25 cellular contexts compared by ENCODE assay signal in the genomic region with DNA sequence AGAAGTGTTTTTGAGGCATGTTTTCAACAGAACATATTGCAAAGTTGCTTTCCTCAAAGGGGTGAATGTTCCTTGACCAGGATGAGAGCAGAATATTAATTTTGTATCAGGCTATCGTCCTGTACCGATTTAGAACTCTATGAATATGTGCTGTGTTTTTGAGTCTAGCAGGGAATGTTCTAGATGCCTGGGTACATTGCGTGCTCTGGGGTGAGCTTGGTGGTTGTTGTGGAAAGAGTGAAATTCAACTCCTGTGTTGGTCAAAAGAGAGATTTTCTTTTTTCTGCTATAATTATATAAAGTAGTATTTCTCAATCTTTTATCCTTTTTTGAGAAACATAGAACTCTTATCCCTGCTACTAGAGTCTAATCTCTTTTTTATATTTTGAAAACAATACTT.
"Had no signal": no experiment of that assay in that cellular context is flagged by ENCODE, and none has a peak within 500 bp of the region (broad histone marks: within the 10 kb centered on the region; RNA-seq: fewer than 3 reads in every experiment).

No MANE protein-coding gene starts in this region.

- H3K27me3 Mint-ChIP-seq: activated CD4-positive, alpha-beta memory T cell treated with anti-CD3 and anti-CD28 coated beads, Interleukin-2, amount 10 ng/mL, durations not matched to agents 7 days and 5 days; activated CD4-positive, alpha-beta T cell treated with anti-CD3 and anti-CD28 coated beads for 36 hours; activated naive CD8-positive, alpha-beta T cell; IgD-negative memory B cell; T-cell had no signal

- H3K9me3 Mint-ChIP-seq: activated CD4-positive, alpha-beta memory T cell treated with anti-CD3 and anti-CD28 coated beads, Interleukin-2, amount 10 ng/mL, durations not matched to agents 7 days and 5 days; IgD-negative memory B cell; T-cell had no signal

- H3K4me3 Mint-ChIP-seq: activated CD4-positive, alpha-beta memory T cell treated with anti-CD3 and anti-CD28 coated beads, Interleukin-2, amount 10 ng/mL, durations not matched to agents 7 days and 5 days; activated CD4-positive, alpha-beta T cell treated with anti-CD3 and anti-CD28 coated beads for 36 hours; activated naive CD8-positive, alpha-beta T cell; IgD-negative memory B cell; T-cell had no signal

- H3K27ac Mint-ChIP-seq: activated CD4-positive, alpha-beta memory T cell treated with anti-CD3 and anti-CD28 coated beads, Interleukin-2, amount 10 ng/mL, durations not matched to agents 7 days and 5 days; activated CD4-positive, alpha-beta T cell treated with anti-CD3 and anti-CD28 coated beads for 36 hours; activated naive CD8-positive, alpha-beta T cell had no signal

- DNase-seq: activated CD4-positive, alpha-beta memory T cell treated with anti-CD3 and anti-CD28 coated beads, Interleukin-2, amount 10 ng/mL, durations not matched to agents 7 days and 5 days; activated CD4-positive, alpha-beta T cell treated with anti-CD3 and anti-CD28 coated beads for 36 hours; activated CD4-positive, alpha-beta T cell treated with anti-CD3 and anti-CD28 coated beads, Interleukin-2, amount 50 U/mL, for 1 hour; activated naive CD4-positive, alpha-beta T cell treated with Interleukin-2 at 50 U/mL for 16 hours; activated T-cell treated with anti-CD3 and anti-CD28 coated beads for 4 hours; adrenal gland; aorta; central memory CD4-positive, alpha-beta T cell; KG1; NCI-H1092; NCI-H1417; NCI-H2029; NCI-H2107; NCI-H2171 treated with DMSO at 0.1 percent for 48 hours; NCI-H226; NCI-H526 treated with DMSO at 0.1 percent for 48 hours; NCI-H82; OCI-M1; RPMI8226; T-cell; WERI-Rb-1 had no signal

- H3K4me3 ChIP-seq: adrenal gland, breast epithelium, SK-N-MC had no signal
